ENCODE assay signal across 2 cellular contexts in genomic region chr1:239560921-239561320, GRCh38.
TF ChIP-seq lines count a peak whose summit lies in the region.

No MANE protein-coding gene starts in this region.

TF ChIP-seq in GM23338, 12 proteins besides CTCF, POLR2A, EP300 and RAD21 (continued from another document):
- TF ChIP-seq ZNF462 (CRISPR knock-in tag; IDR thresholded peaks at IDR 0.05) (no peak), EZH2phosphoT487 (IDR thresholded peaks at IDR 0.05; ENCODE audit: unreplicated experiment) (no peak), JUNB (IDR thresholded peaks at IDR 0.05; ENCODE audit: unreplicated experiment) (no peak), REST (IDR thresholded peaks at IDR 0.05; ENCODE audit: unreplicated experiment) (no peak), EZH2 (IDR thresholded peaks at IDR 0.05; ENCODE audit: low read depth, unreplicated experiment) (no peak), CREB1 (CRISPR knock-in tag; IDR thresholded peaks at IDR 0.05; ENCODE audit: low read depth) (no peak)

TF ChIP-seq in WTC11, 78 proteins besides CTCF, POLR2A, EP300 and RAD21 (continued from another document):
- no peak for TF ChIP-seq FOXP4 (CRISPR knock-in tag; IDR thresholded peaks at IDR 0.05)
- no peak for TF ChIP-seq RORB (CRISPR knock-in tag; IDR thresholded peaks at IDR 0.05)
- no peak for TF ChIP-seq HMGA2 (CRISPR knock-in tag; IDR thresholded peaks at IDR 0.05)
- TF ChIP-seq ZNF138 (CRISPR knock-in tag; conservative IDR thresholded peaks at IDR 0.05) = no peak
- TF ChIP-seq FOXK1 (CRISPR knock-in tag; IDR thresholded peaks at IDR 0.05) = no peak
- TF ChIP-seq JUN (CRISPR knock-in tag; IDR thresholded peaks at IDR 0.05) = no peak
- no peak for TF ChIP-seq ZBTB21 (CRISPR knock-in tag; IDR thresholded peaks at IDR 0.05; ENCODE audit: borderline replicate concordance)
- no peak for TF ChIP-seq JAZF1 (CRISPR knock-in tag; IDR thresholded peaks at IDR 0.05)
TF ChIP-seq in WTC11: peak in this region for 0.
